41 cellular contexts compared by ENCODE assay signal in genomic region chr10:133081636-133082035, GRCh38. TPM values are rescaled to one million over a fixed set of nuclear protein-coding genes. Genes with fewer than 3 reads are reported as not detected.
"Had no signal": no experiment of that assay in that cellular context is flagged by ENCODE, and none has a peak within 500 bp of the region (broad histone marks: within the 10 kb centered on the region; RNA-seq: fewer than 3 reads in every experiment).

No MANE protein-coding gene starts in this region.

- H3K36me3 ChIP-seq: adrenal gland, ascending aorta, brain microvascular endothelial cell, breast epithelium, cardiac muscle cell had no signal

- H3K27me3 Mint-ChIP-seq: brain had no signal

- H3K4me3 Mint-ChIP-seq: activated naive CD4-positive, alpha-beta T cell treated with anti-CD3 and anti-CD28 coated beads for 36 hours; activated naive CD4-positive, alpha-beta T cell treated with anti-CD3 and anti-CD28 coated beads, Interleukin-2, amount 10 ng/mL, durations not matched to agents 7 days and 5 days; activated naive CD4-positive, alpha-beta T cell treated with anti-CD3 and anti-CD28 coated beads, Interleukin-2, amount 50 U/mL, for 24 hours; activated naive CD8-positive, alpha-beta T cell; activated naive CD8-positive, alpha-beta T cell treated with anti-CD3 and anti-CD28 coated beads for 36 hours; activated naive CD8-positive, alpha-beta T cell treated with anti-CD3 and anti-CD28 coated beads, Interleukin-2, amount 10 ng/mL, durations not matched to agents 7 days and 5 days; activated naive CD8-positive, alpha-beta T cell treated with anti-CD3 and anti-CD28 coated beads, Interleukin-2, amount 50 U/mL, for 24 hours; activated T-cell treated with anti-CD3 and anti-CD28 coated beads, Interleukin-2, amount 50 U/mL, for 24 hours; activated T-cell treated with anti-CD3 and anti-CD28 coated beads, Interleukin-2, amount 50 U/mL, for 4 hours; activated T-cell treated with anti-CD3 and anti-CD28 coated beads, Interleukin-2, amount 50 U/mL, for 72 hours; activated T-helper 1 cell treated with anti-CD3 and anti-CD28 coated beads, Interleukin-12 subunit alpha, Interleukin-12 subunit beta, Interleukin-2, Interleukin-4 antibody, amounts not matched to agents 30 ng/mL and 10 ng/mL and 1 ng/mL, durations not matched to agents 14 hours and 24 hours and 36 hours; activated T-helper 17 cell treated with anti-CD3 and anti-CD28 coated beads, Interleukin-2, amount 50 U/mL, for 72 hours; brain; central memory CD8-positive, alpha-beta T cell had no signal

- H3K27ac Mint-ChIP-seq: activated naive CD4-positive, alpha-beta T cell treated with anti-CD3 and anti-CD28 coated beads for 36 hours; activated naive CD4-positive, alpha-beta T cell treated with anti-CD3 and anti-CD28 coated beads, Interleukin-2, amount 10 ng/mL, durations not matched to agents 7 days and 5 days; activated naive CD4-positive, alpha-beta T cell treated with anti-CD3 and anti-CD28 coated beads, Interleukin-2, amount 50 U/mL, for 24 hours; activated naive CD4-positive, alpha-beta T cell treated with anti-CD3 and anti-CD28 coated beads, Interleukin-2, amount 50 U/mL, for 72 hours; activated naive CD8-positive, alpha-beta T cell; activated naive CD8-positive, alpha-beta T cell treated with anti-CD3 and anti-CD28 coated beads for 36 hours; activated naive CD8-positive, alpha-beta T cell treated with anti-CD3 and anti-CD28 coated beads, Interleukin-2, amount 10 ng/mL, durations not matched to agents 7 days and 5 days; activated naive CD8-positive, alpha-beta T cell treated with anti-CD3 and anti-CD28 coated beads, Interleukin-2, amount 50 U/mL, for 24 hours; activated T-cell treated with anti-CD3 and anti-CD28 coated beads, Interleukin-2, amount 50 U/mL, for 24 hours; activated T-cell treated with anti-CD3 and anti-CD28 coated beads, Interleukin-2, amount 50 U/mL, for 72 hours; activated T-helper 1 cell treated with anti-CD3 and anti-CD28 coated beads, Interleukin-12 subunit alpha, Interleukin-12 subunit beta, Interleukin-2, Interleukin-4 antibody, amounts not matched to agents 30 ng/mL and 10 ng/mL and 1 ng/mL, durations not matched to agents 14 hours and 24 hours and 36 hours; activated T-helper 17 cell treated with anti-CD3 and anti-CD28 coated beads, Interleukin-2, amount 50 U/mL, for 72 hours; activated T-helper 2 cell treated with anti-CD3 and anti-CD28 coated beads, Interferon-gamma antibody, Interleukin-2, Interleukin-4, amounts not matched to agents 10 μg/mL and 5 μg/mL and 100 μg/mL, durations not matched to agents 14 hours and 24 hours and 36 hours had no signal

- DNase-seq: activated effector memory CD4-positive, alpha-beta T cell treated with anti-CD3 and anti-CD28 coated beads, Interleukin-2, amount 50 U/mL, for 16 hours; activated effector memory CD4-positive, alpha-beta T cell treated with Interleukin-2 at 50 U/mL for 16 hours; activated gamma-delta T cell; activated gamma-delta T cell treated with Interleukin-2 at 50 U/mL for 16 hours; activated naive CD4-positive, alpha-beta T cell; activated naive CD4-positive, alpha-beta T cell treated with anti-CD3 and anti-CD28 coated beads for 36 hours; activated naive CD4-positive, alpha-beta T cell treated with anti-CD3 and anti-CD28 coated beads, Interleukin-2, amount 10 ng/mL, durations not matched to agents 7 days and 5 days; activated naive CD4-positive, alpha-beta T cell treated with anti-CD3 and anti-CD28 coated beads, Interleukin-2, amount 50 U/mL, for 16 hours; activated naive CD4-positive, alpha-beta T cell treated with Interleukin-2 at 50 U/mL for 16 hours; activated naive CD8-positive, alpha-beta T cell treated with anti-CD3 and anti-CD28 coated beads for 36 hours; activated naive CD8-positive, alpha-beta T cell treated with anti-CD3 and anti-CD28 coated beads, Interleukin-2, amount 10 ng/mL, durations not matched to agents 7 days and 5 days; activated naive CD8-positive, alpha-beta T cell treated with anti-CD3 and anti-CD28 coated beads, Interleukin-2, amount 50 U/mL, for 24 hours; activated T-cell treated with anti-CD3 and anti-CD28 coated beads for 4 hours; activated T-cell treated with anti-CD3 and anti-CD28 coated beads, Interleukin-2, amount 50 U/mL, for 1 hour; activated T-cell treated with anti-CD3 and anti-CD28 coated beads, Interleukin-2, amount 50 U/mL, for 24 hours; activated T-cell treated with anti-CD3 and anti-CD28 coated beads, Interleukin-2, amount 50 U/mL, for 4 hours; activated T-cell treated with anti-CD3 and anti-CD28 coated beads, Interleukin-2, amount 50 U/mL, for 48 hours; activated T-cell treated with anti-CD3 and anti-CD28 coated beads, Interleukin-2, amount 50 U/mL, for 72 hours; adrenal gland; amniotic stem cell; amygdala; anterior cingulate cortex; body of pancreas; brain microvascular endothelial cell; caudate nucleus; central memory CD4-positive, alpha-beta T cell; cerebellar nuclear complex had no signal

- H3K9me3 Mint-ChIP-seq: activated naive CD4-positive, alpha-beta T cell treated with anti-CD3 and anti-CD28 coated beads for 36 hours; activated naive CD4-positive, alpha-beta T cell treated with anti-CD3 and anti-CD28 coated beads, Interleukin-2, amount 10 ng/mL, durations not matched to agents 7 days and 5 days; activated naive CD4-positive, alpha-beta T cell treated with anti-CD3 and anti-CD28 coated beads, Interleukin-2, amount 50 U/mL, for 24 hours; activated naive CD4-positive, alpha-beta T cell treated with anti-CD3 and anti-CD28 coated beads, Interleukin-2, amount 50 U/mL, for 72 hours; activated naive CD8-positive, alpha-beta T cell treated with anti-CD3 and anti-CD28 coated beads for 36 hours; activated naive CD8-positive, alpha-beta T cell treated with anti-CD3 and anti-CD28 coated beads, Interleukin-2, amount 10 ng/mL, durations not matched to agents 7 days and 5 days; activated naive CD8-positive, alpha-beta T cell treated with anti-CD3 and anti-CD28 coated beads, Interleukin-2, amount 50 U/mL, for 24 hours; activated T-cell treated with anti-CD3 and anti-CD28 coated beads, Interleukin-2, amount 50 U/mL, for 24 hours; activated T-cell treated with anti-CD3 and anti-CD28 coated beads, Interleukin-2, amount 50 U/mL, for 4 hours; activated T-cell treated with anti-CD3 and anti-CD28 coated beads, Interleukin-2, amount 50 U/mL, for 72 hours; activated T-helper 1 cell treated with anti-CD3 and anti-CD28 coated beads, Interleukin-12 subunit alpha, Interleukin-12 subunit beta, Interleukin-2, Interleukin-4 antibody, amounts not matched to agents 30 ng/mL and 10 ng/mL and 1 ng/mL, durations not matched to agents 14 hours and 24 hours and 36 hours; activated T-helper 17 cell treated with anti-CD3 and anti-CD28 coated beads, Interleukin-2, amount 50 U/mL, for 72 hours; activated T-helper 2 cell treated with anti-CD3 and anti-CD28 coated beads, Interferon-gamma antibody, Interleukin-2, Interleukin-4, amounts not matched to agents 10 μg/mL and 5 μg/mL and 100 μg/mL, durations not matched to agents 14 hours and 24 hours and 36 hours; central memory CD8-positive, alpha-beta T cell had no signal

- H3K27ac ChIP-seq: ascending aorta, body of pancreas, brain microvascular endothelial cell, breast epithelium, cardiac muscle cell had no signal

- H3K4me3 ChIP-seq: adrenal gland, ascending aorta, body of pancreas, breast epithelium, cardiac muscle cell had no signal

- ATAC-seq: activated naive CD4-positive, alpha-beta T cell treated with anti-CD3 and anti-CD28 coated beads, Interleukin-2, amount 50 U/mL, for 72 hours; activated naive CD8-positive, alpha-beta T cell treated with anti-CD3 and anti-CD28 coated beads, Interleukin-2, amount 50 U/mL, for 24 hours; activated T-cell treated with anti-CD3 and anti-CD28 coated beads, Interleukin-2, amount 50 U/mL, for 4 hours; activated T-cell treated with anti-CD3 and anti-CD28 coated beads, Interleukin-2, amount 50 U/mL, for 72 hours; activated T-helper 17 cell treated with anti-CD3 and anti-CD28 coated beads, Interleukin-2, amount 50 U/mL, for 72 hours; body of pancreas had no signal

- H3K4me1 ChIP-seq: adrenal gland, ascending aorta, body of pancreas, breast epithelium had no signal

- H3K27me3 ChIP-seq: ascending aorta had no signal

- H3K9me3 ChIP-seq: adrenal gland, ascending aorta, body of pancreas, breast epithelium had no signal

- H3K4me1 Mint-ChIP-seq: activated naive CD4-positive, alpha-beta T cell treated with anti-CD3 and anti-CD28 coated beads, Interleukin-2, amount 10 ng/mL, durations not matched to agents 7 days and 5 days; activated naive CD4-positive, alpha-beta T cell treated with anti-CD3 and anti-CD28 coated beads, Interleukin-2, amount 50 U/mL, for 24 hours; activated naive CD8-positive, alpha-beta T cell treated with anti-CD3 and anti-CD28 coated beads for 36 hours; activated naive CD8-positive, alpha-beta T cell treated with anti-CD3 and anti-CD28 coated beads, Interleukin-2, amount 10 ng/mL, durations not matched to agents 7 days and 5 days; activated naive CD8-positive, alpha-beta T cell treated with anti-CD3 and anti-CD28 coated beads, Interleukin-2, amount 50 U/mL, for 24 hours; activated T-helper 17 cell treated with anti-CD3 and anti-CD28 coated beads, Interleukin-2, amount 50 U/mL, for 72 hours; central memory CD8-positive, alpha-beta T cell had no signal

- H3K36me3 Mint-ChIP-seq: activated naive CD4-positive, alpha-beta T cell treated with anti-CD3 and anti-CD28 coated beads, Interleukin-2, amount 10 ng/mL, durations not matched to agents 7 days and 5 days; activated naive CD4-positive, alpha-beta T cell treated with anti-CD3 and anti-CD28 coated beads, Interleukin-2, amount 50 U/mL, for 24 hours; activated naive CD4-positive, alpha-beta T cell treated with anti-CD3 and anti-CD28 coated beads, Interleukin-2, amount 50 U/mL, for 72 hours; activated naive CD8-positive, alpha-beta T cell; activated naive CD8-positive, alpha-beta T cell treated with anti-CD3 and anti-CD28 coated beads for 36 hours; activated naive CD8-positive, alpha-beta T cell treated with anti-CD3 and anti-CD28 coated beads, Interleukin-2, amount 10 ng/mL, durations not matched to agents 7 days and 5 days; brain had no signal

RNA-seq across cellular contexts. Expression of gene ADGRA1, which starts 6.1 kb away (rescaled TPM):
- total RNA-seq: activated naive CD4-positive, alpha-beta T cell treated with anti-CD3 and anti-CD28 coated beads for 36 hours; activated naive CD4-positive, alpha-beta T cell treated with anti-CD3 and anti-CD28 coated beads, Interleukin-2, amount 50 U/mL, for 72 hours; activated naive CD8-positive, alpha-beta T cell treated with anti-CD3 and anti-CD28 coated beads for 36 hours; activated naive CD8-positive, alpha-beta T cell treated with anti-CD3 and anti-CD28 coated beads, Interleukin-2, amount 10 ng/mL, durations not matched to agents 7 days and 5 days; activated T-cell treated with anti-CD3 and anti-CD28 coated beads, Interleukin-2, amount 50 U/mL, for 4 hours; activated T-cell treated with anti-CD3 and anti-CD28 coated beads, Interleukin-2, amount 50 U/mL, for 72 hours; activated T-helper 1 cell treated with anti-CD3 and anti-CD28 coated beads, Interleukin-12 subunit alpha, Interleukin-12 subunit beta, Interleukin-2, Interleukin-4 antibody, amounts not matched to agents 30 ng/mL and 10 ng/mL and 1 ng/mL, durations not matched to agents 14 hours and 24 hours and 36 hours; activated T-helper 17 cell treated with anti-CD3 and anti-CD28 coated beads, Interleukin-2, amount 50 U/mL, for 72 hours; activated T-helper 2 cell treated with anti-CD3 and anti-CD28 coated beads, Interferon-gamma antibody, Interleukin-2, Interleukin-4, amounts not matched to agents 10 μg/mL and 5 μg/mL and 100 μg/mL, durations not matched to agents 14 hours and 24 hours and 36 hours; ascending aorta; astrocyte; bronchial epithelial cell; chondrocyte had no signal
